ENCODE assay signal across 19 cellular contexts in the genomic region with DNA sequence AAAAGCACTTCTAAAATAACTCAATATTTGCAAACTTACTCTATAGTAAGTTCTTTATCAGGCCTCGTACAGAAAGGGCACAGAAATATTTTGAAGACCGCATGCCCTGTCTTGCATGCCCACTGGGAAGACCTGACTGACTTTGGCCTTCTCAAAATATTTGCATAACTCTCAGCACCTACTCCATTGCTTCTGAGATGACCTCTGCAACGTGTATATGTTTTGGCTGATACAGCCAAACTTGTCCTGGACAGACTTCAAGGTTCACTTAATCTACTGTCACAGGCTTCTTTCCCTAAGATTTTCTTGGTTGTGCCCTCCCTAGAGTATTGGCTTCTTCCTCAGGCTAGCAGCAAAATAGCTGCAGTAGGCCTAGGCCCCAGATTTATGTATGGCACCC.
"Had no signal": no experiment of that assay in that cellular context is flagged by ENCODE, and none has a peak within 500 bp of the region (broad histone marks: within the 10 kb centered on the region; RNA-seq: fewer than 3 reads in every experiment).

No MANE protein-coding gene starts in this region.

- H3K27me3 Mint-ChIP-seq: activated B cell treated with CpG ODN at 0.5 μM for 24 hours had no signal

- H3K4me1 Mint-ChIP-seq: activated B cell treated with CpG ODN at 0.5 μM for 24 hours; naive thymus-derived CD4-positive, alpha-beta T cell; T-cell had no signal

- H3K27ac ChIP-seq: ascending aorta, foreskin keratinocyte, thyroid gland, vagina had no signal

- H3K4me3 Mint-ChIP-seq: activated B cell treated with CpG ODN at 0.5 μM for 24 hours; activated CD8-positive, alpha-beta T cell treated with anti-CD3 and anti-CD28 coated beads, Interleukin-2, amount 10 ng/mL, durations not matched to agents 7 days and 5 days; activated T-cell treated with anti-CD3 and anti-CD28 coated beads, Interleukin-2, amount 50 U/mL, for 4 hours; dendritic cell treated with granulocyte-macrophage colony-stimulating factor and Interleukin-4, amounts not matched to agents 40 ng/mL and 50 ng/mL, for 4 days; naive thymus-derived CD4-positive, alpha-beta T cell; T-cell had no signal

- H3K27me3 ChIP-seq: ascending aorta, breast epithelium, foreskin keratinocyte, thyroid gland, vagina had no signal

- DNase-seq: activated B cell treated with CpG ODN at 0.5 μM for 24 hours; activated CD4-positive, alpha-beta T cell treated with anti-CD3 and anti-CD28 coated beads for 48 hours; activated CD8-positive, alpha-beta T cell treated with anti-CD3 and anti-CD28 coated beads, Interleukin-2, amount 10 ng/mL, durations not matched to agents 7 days and 5 days; activated naive CD4-positive, alpha-beta T cell treated with anti-CD3 and anti-CD28 coated beads, Interleukin-2, amount 50 U/mL, for 16 hours; activated T-cell treated with anti-CD3 and anti-CD28 coated beads, Interleukin-2, amount 50 U/mL, for 4 hours; cerebellar nuclear complex; effector CD8-positive, alpha-beta T cell; foreskin keratinocyte; head of caudate nucleus; left ventricle myocardium inferior; naive thymus-derived CD4-positive, alpha-beta T cell; stimulated activated naive CD4-positive, alpha-beta T cell; T-cell; thyroid gland had no signal

- H3K9me3 Mint-ChIP-seq: activated B cell treated with CpG ODN at 0.5 μM for 24 hours; activated T-cell treated with anti-CD3 and anti-CD28 coated beads, Interleukin-2, amount 50 U/mL, for 4 hours; dendritic cell treated with granulocyte-macrophage colony-stimulating factor and Interleukin-4, amounts not matched to agents 40 ng/mL and 50 ng/mL, for 4 days; naive thymus-derived CD4-positive, alpha-beta T cell; T-cell had no signal

- H3K9me3 ChIP-seq: ascending aorta, breast epithelium, left ventricle myocardium inferior, thyroid gland, vagina had no signal

- H3K4me3 ChIP-seq: ascending aorta, breast epithelium, left ventricle myocardium inferior, thyroid gland, vagina had no signal

- H3K36me3 Mint-ChIP-seq: naive thymus-derived CD4-positive, alpha-beta T cell; T-cell had no signal

- H3K4me1 ChIP-seq: breast epithelium, foreskin keratinocyte had no signal

- H3K27ac Mint-ChIP-seq: activated B cell treated with CpG ODN at 0.5 μM for 24 hours; activated CD8-positive, alpha-beta T cell treated with anti-CD3 and anti-CD28 coated beads, Interleukin-2, amount 10 ng/mL, durations not matched to agents 7 days and 5 days; dendritic cell treated with granulocyte-macrophage colony-stimulating factor and Interleukin-4, amounts not matched to agents 40 ng/mL and 50 ng/mL, for 4 days; naive thymus-derived CD4-positive, alpha-beta T cell; T-cell had no signal

- H3K36me3 ChIP-seq: ascending aorta, breast epithelium, left ventricle myocardium inferior, thyroid gland, vagina had no signal

- ATAC-seq: activated CD8-positive, alpha-beta T cell treated with anti-CD3 and anti-CD28 coated beads, Interleukin-2, amount 10 ng/mL, durations not matched to agents 7 days and 5 days; activated T-cell treated with anti-CD3 and anti-CD28 coated beads, Interleukin-2, amount 50 U/mL, for 4 hours; foreskin keratinocyte; naive thymus-derived CD4-positive, alpha-beta T cell; SK-N-SH treated with all-trans-retinoic acid at 6 μM for 48 hours; T-cell had no signal
